In the genomic region with DNA sequence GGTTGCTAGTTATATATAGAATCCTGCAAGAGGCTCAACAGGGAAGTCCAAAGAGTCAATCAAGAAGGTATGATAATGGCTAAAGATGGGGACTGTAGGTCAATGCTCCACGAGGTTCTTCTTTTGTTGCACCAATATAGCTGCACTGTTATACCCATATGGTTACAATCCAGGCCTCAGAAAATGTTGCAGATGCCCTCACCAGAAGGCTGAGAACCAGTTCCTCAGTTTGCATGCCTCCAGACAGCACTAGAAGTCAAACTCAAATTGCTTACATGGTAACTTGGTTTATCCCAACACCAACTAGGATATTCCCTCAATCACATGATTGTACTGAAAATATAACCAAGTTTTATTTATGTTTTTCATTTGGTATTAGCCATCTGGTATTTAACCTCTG, we compare ENCODE assay signal across 24 cellular contexts. TPM values are rescaled to one million over a fixed set of nuclear protein-coding genes. Genes with fewer than 3 reads are reported as not detected.
"Had no signal": no experiment of that assay in that cellular context is flagged by ENCODE, and none has a peak within 500 bp of the region (broad histone marks: within the 10 kb centered on the region; RNA-seq: fewer than 3 reads in every experiment).

No MANE protein-coding gene starts in this region.

- H3K4me1 ChIP-seq: body of pancreas, prostate gland, upper lobe of left lung had no signal

- H3K36me3 Mint-ChIP-seq: activated naive CD4-positive, alpha-beta T cell treated with anti-CD3 and anti-CD28 coated beads, Interleukin-2, amount 50 U/mL, for 24 hours; natural killer cell had no signal

- H3K4me3 Mint-ChIP-seq: activated naive CD4-positive, alpha-beta T cell treated with anti-CD3 and anti-CD28 coated beads, Interleukin-2, amount 50 U/mL, for 24 hours; activated T-cell treated with anti-CD3 and anti-CD28 coated beads, Interleukin-2, amount 50 U/mL, for 4 hours; endodermal cell; natural killer cell; T-helper 17 cell had no signal

- H3K4me3 ChIP-seq: body of pancreas, cardiac muscle cell, gastroesophageal sphincter, ovary, prostate gland, spleen, thoracic aorta, upper lobe of left lung had no signal

- H3K4me1 Mint-ChIP-seq: endodermal cell had no signal

- H3K27ac ChIP-seq: body of pancreas, cardiac muscle cell, gastroesophageal sphincter, ovary, prostate gland, thoracic aorta, upper lobe of left lung, VCaP had no signal

- H3K9me3 Mint-ChIP-seq: activated naive CD4-positive, alpha-beta T cell treated with anti-CD3 and anti-CD28 coated beads, Interleukin-2, amount 50 U/mL, for 24 hours; activated T-cell treated with anti-CD3 and anti-CD28 coated beads, Interleukin-2, amount 50 U/mL, for 4 hours; endodermal cell; natural killer cell had no signal

- H3K27me3 ChIP-seq: body of pancreas, cardiac muscle cell, gastroesophageal sphincter, ovary, spleen, upper lobe of left lung had no signal

- DNase-seq: activated CD4-positive, alpha-beta T cell treated with anti-CD3 and anti-CD28 coated beads for 1 hour; activated effector memory CD4-positive, alpha-beta T cell treated with anti-CD3 and anti-CD28 coated beads, Interleukin-2, amount 50 U/mL, for 16 hours; activated T-cell treated with anti-CD3 and anti-CD28 coated beads, Interleukin-2, amount 50 U/mL, for 4 hours; anterior cingulate cortex; body of pancreas; cortex of kidney; endodermal cell; head of caudate nucleus; hypothalamus; left ventricle myocardium superior; midbrain; natural killer cell; ovary; spleen; stimulated activated CD4-positive, alpha-beta T cell treated with anti-CD3 and anti-CD28 coated beads, Interleukin-4, amount 100 ng/mL, for 24 hours; stimulated activated naive CD4-positive, alpha-beta T cell treated with Interleukin-2 at 50 U/mL for 16 hours; T-helper 17 cell; upper lobe of left lung had no signal

- H3K27me3 Mint-ChIP-seq: activated naive CD4-positive, alpha-beta T cell treated with anti-CD3 and anti-CD28 coated beads, Interleukin-2, amount 50 U/mL, for 24 hours; T-helper 17 cell had no signal

- H3K9me3 ChIP-seq: body of pancreas, gastroesophageal sphincter, ovary, prostate gland, thoracic aorta, upper lobe of left lung had no signal

- H3K36me3 ChIP-seq: cardiac muscle cell, ovary, prostate gland, thoracic aorta had no signal

- ATAC-seq: activated T-cell treated with anti-CD3 and anti-CD28 coated beads, Interleukin-2, amount 50 U/mL, for 4 hours; body of pancreas; gastroesophageal sphincter; left ventricle myocardium superior; natural killer cell; T-helper 17 cell had no signal

- H3K27ac Mint-ChIP-seq: endodermal cell, natural killer cell, T-helper 17 cell had no signal

RNA-seq across cellular contexts. Expression of gene CGAS, which starts 56.7 kb away (rescaled TPM):
- total RNA-seq: cardiac muscle cell had no signal
- polyA plus RNA-seq: cardiac muscle cell had no signal
